Comparison of ENCODE assay signal across 8 cellular contexts in the genomic region with DNA sequence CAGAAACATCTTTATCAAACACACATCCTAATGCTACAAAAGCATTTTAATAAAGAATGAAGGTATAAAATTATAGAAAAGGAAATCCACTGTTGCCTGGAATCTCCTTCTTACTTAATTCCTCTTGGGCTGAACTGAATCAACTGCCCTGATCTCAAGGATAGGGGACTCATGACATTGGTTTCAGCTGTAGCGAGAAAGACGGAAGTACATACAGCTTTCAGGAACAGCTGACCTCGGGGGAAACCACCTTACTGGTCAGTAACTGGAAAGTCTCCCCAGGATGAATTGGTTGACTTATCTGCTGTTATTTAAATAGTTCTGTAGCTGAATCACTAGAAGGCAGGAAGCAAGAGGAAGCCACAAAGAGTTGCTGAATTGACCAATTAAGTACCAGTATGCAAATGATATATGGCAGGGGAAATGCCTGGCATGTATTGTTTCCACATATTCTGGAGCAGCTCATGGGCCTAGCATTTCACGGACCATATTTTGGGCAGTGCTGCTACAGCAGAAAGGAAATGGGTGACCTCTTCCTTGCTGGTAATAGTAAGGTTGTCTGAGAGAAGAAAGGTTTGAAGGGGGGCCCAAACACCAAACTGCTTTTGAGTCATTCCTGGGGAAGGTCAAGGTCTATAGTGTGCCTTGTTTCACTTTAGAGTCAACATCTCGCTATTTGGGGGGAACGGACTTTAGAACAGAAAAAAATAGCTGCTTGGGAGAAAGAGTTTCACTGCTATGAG. TPM values are rescaled to one million over a fixed set of nuclear protein-coding genes. Genes with fewer than 3 reads are reported as not detected.
DNase-seq lines count a peak whose midpoint lies in the region; ATAC-seq lines count a peak whose summit lies in the region.

No MANE protein-coding gene starts in this region.

- DNase-seq in GDM1 (lab: John Stamatoyannopoulos, UW) = peak; percentile 56
- peak; percentile 21 for DNase-seq in T1000 (lab: John Stamatoyannopoulos, UW)
- peak; percentile 98 for DNase-seq in pulmonary artery endothelial cell (ENCODE audit: low read depth, low spot score)
- DNase-seq in inferior parietal cortex (ENCODE audit: extremely low spot score) = no peak
- no peak for DNase-seq in D341Med (ENCODE audit: low spot score)

- ATAC-seq in GM19468 (IDR thresholded peaks at IDR 0.05; ENCODE audit: extremely low read depth, unreplicated experiment) = peak; percentile 92
- ATAC-seq in HG03521 (IDR thresholded peaks at IDR 0.05; ENCODE audit: unreplicated experiment) = peak; percentile 93
- ATAC-seq in esophagus mucosa = peak; percentile 91

RNA-seq across cellular contexts. Expression of a gene that starts 43.7 kb away (rescaled TPM):
- 29.9 TPM for total RNA-seq in esophagus mucosa
- 0.66 and 0.74 TPM in 2 replicates for total RNA-seq in pulmonary artery endothelial cell

Comparison
In these comparisons a context has a peak if more than half of its experiments do, and no peak if none do; other contexts are left out.
1. DNase-seq: peak in GDM1 (single experiment), T1000 (single experiment) and pulmonary artery endothelial cell (single experiment); none in inferior parietal cortex (single experiment) and D341Med (single experiment).
2. RNA of a gene that starts 43.7 kb away (total RNA-seq): 29.9 TPM in esophagus mucosa (single experiment); 0.66 to 0.74 TPM in pulmonary artery endothelial cell; every median in the first group is over 10 times any median in the second.
3. Peak in every context shown above with its lines, with median percentiles within 50 percentile points of each other: ATAC-seq.